ENCODE assay signal across 1 cellular context in the genomic region with DNA sequence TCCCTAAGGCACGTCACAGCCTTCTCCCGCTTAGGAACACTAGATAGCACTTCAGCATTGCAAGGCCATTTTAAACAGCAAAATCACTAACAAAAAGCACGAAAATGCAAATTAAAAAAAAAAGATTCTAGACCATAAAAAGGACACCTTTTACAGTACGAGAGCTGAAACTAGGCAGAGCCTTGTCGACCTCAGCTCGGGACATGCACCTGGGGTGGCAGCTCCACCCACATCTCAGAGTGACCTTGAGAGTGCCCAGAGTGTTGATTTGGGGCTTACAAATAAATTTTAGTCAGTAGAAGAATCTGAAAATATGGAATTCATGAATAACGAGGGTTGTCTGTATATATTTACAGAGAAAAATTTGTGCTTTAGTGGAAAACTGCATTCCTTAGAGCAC.
TF ChIP-seq lines count a peak whose summit lies in the region.

No MANE protein-coding gene starts in this region.

TF ChIP-seq in K562, 482 proteins besides CTCF, POLR2A, EP300 and RAD21:
- TF ChIP-seq MTF1 (CRISPR knock-in tag; IDR thresholded peaks at IDR 0.05; ENCODE audit: borderline replicate concordance): no peak
- TF ChIP-seq, protein P1, sequence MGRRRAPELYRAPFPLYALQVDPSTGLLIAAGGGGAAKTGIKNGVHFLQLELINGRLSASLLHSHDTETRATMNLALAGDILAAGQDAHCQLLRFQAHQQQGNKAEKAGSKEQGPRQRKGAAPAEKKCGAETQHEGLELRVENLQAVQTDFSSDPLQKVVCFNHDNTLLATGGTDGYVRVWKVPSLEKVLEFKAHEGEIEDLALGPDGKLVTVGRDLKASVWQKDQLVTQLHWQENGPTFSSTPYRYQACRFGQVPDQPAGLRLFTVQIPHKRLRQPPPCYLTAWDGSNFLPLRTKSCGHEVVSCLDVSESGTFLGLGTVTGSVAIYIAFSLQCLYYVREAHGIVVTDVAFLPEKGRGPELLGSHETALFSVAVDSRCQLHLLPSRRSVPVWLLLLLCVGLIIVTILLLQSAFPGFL (CRISPR knock-in tag; IDR thresholded peaks at IDR 0.05): no peak
- no peak for TF ChIP-seq E2F5 (CRISPR knock-in tag; IDR thresholded peaks at IDR 0.05)
- TF ChIP-seq E2F8 (IDR thresholded peaks at IDR 0.05; ENCODE audit: low read depth, partially characterized antibody): no peak
- TF ChIP-seq CBFB (CRISPR knock-in tag; IDR thresholded peaks at IDR 0.05): no peak
- no peak for TF ChIP-seq TFAM (CRISPR knock-in tag; conservative IDR thresholded peaks at IDR 0.05)
- TF ChIP-seq DPF2 (IDR thresholded peaks at IDR 0.05): no peak
- TF ChIP-seq SMAD4 (CRISPR knock-in tag; conservative IDR thresholded peaks at IDR 0.05): no peak
- TF ChIP-seq, protein P2, sequence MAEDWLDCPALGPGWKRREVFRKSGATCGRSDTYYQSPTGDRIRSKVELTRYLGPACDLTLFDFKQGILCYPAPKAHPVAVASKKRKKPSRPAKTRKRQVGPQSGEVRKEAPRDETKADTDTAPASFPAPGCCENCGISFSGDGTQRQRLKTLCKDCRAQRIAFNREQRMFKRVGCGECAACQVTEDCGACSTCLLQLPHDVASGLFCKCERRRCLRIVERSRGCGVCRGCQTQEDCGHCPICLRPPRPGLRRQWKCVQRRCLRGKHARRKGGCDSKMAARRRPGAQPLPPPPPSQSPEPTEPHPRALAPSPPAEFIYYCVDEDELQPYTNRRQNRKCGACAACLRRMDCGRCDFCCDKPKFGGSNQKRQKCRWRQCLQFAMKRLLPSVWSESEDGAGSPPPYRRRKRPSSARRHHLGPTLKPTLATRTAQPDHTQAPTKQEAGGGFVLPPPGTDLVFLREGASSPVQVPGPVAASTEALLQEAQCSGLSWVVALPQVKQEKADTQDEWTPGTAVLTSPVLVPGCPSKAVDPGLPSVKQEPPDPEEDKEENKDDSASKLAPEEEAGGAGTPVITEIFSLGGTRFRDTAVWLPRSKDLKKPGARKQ (CRISPR knock-in tag; IDR thresholded peaks at IDR 0.05): no peak
- no peak for TF ChIP-seq SIN3A (IDR thresholded peaks at IDR 0.05; ENCODE audit: borderline replicate concordance in 2 of 2, control insufficient read depth in 1 of 2, low read depth in 2 of 2, low read length in 2 of 2)
- no peak for TF ChIP-seq EZH2 (IDR thresholded peaks at IDR 0.05; ENCODE audit: borderline replicate concordance, low read depth, low read length)
- no peak for TF ChIP-seq MTA1 (IDR thresholded peaks at IDR 0.05; ENCODE audit: borderline replicate concordance)
- TF ChIP-seq NCOR1 (IDR thresholded peaks at IDR 0.05): no peak
- TF ChIP-seq BRCA1 (IDR thresholded peaks at IDR 0.05): no peak
- no peak for TF ChIP-seq BRCA1 (CRISPR knock-in tag; IDR thresholded peaks at IDR 0.05)
- no peak for TF ChIP-seq SP1 (CRISPR knock-in tag; IDR thresholded peaks at IDR 0.05)
- TF ChIP-seq ZNF512 (tag; IDR thresholded peaks at IDR 0.05): no peak
- no peak for TF ChIP-seq ZNF253 (CRISPR knock-in tag; conservative IDR thresholded peaks at IDR 0.05)
- no peak for TF ChIP-seq WHSC1 (IDR thresholded peaks at IDR 0.05; ENCODE audit: low read length)
- no peak for TF ChIP-seq DNMT1 (IDR thresholded peaks at IDR 0.05)
